2 cellular contexts compared by ENCODE assay signal in genomic region chr1:167820684-167821355, GRCh38.
TF ChIP-seq lines count a peak whose summit lies in the region.

No MANE protein-coding gene starts in this region.

TF ChIP-seq in IMR-90, 13 proteins besides CTCF, POLR2A, EP300 and RAD21 (continued from another document):
- TF ChIP-seq RFX5 (IDR thresholded peaks at IDR 0.05; ENCODE audit: low read depth, low read length) (no peak), SMC3 (IDR thresholded peaks at IDR 0.05; ENCODE audit: low read depth, low read length) (no peak), FOS (IDR thresholded peaks at IDR 0.05; ENCODE audit: low read depth, low read length) (no peak), BHLHE40 (IDR thresholded peaks at IDR 0.05; ENCODE audit: low read depth, low read length) (no peak), NFE2L2 (IDR thresholded peaks at IDR 0.05; ENCODE audit: low read depth, low read length) (no peak), ELK1 (IDR thresholded peaks at IDR 0.05; ENCODE audit: borderline replicate concordance, low read depth, low read length) (no peak), USF2 (IDR thresholded peaks at IDR 0.05; ENCODE audit: low read depth, low read length) (no peak)

TF ChIP-seq in K562, 482 proteins besides CTCF, POLR2A, EP300 and RAD21 (continued from another document and continues in another):
- TF ChIP-seq ZNF518B (CRISPR knock-in tag; IDR thresholded peaks at IDR 0.05) (no peak), ZNF324 (CRISPR knock-in tag; IDR thresholded peaks at IDR 0.05) (no peak), SNIP1 (IDR thresholded peaks at IDR 0.05; ENCODE audit: low read depth) (no peak), MITF (IDR thresholded peaks at IDR 0.05) (peak; percentile 71), FOSL1 (tag; conservative IDR thresholded peaks at IDR 0.05) (no peak; the same call in 1 of the 2 replicates), PPARD (CRISPR knock-in tag; IDR thresholded peaks at IDR 0.05) (0 out of 2 replicates have a peak, but pooled peaks have one; percentile 25), DMBX1 (CRISPR knock-in tag; IDR thresholded peaks at IDR 0.05; ENCODE audit: borderline replicate concordance) (no peak), NFATC3 (IDR thresholded peaks at IDR 0.05) (no peak), ZKSCAN3 (CRISPR knock-in tag; IDR thresholded peaks at IDR 0.05) (no peak), RCOR1 (IDR thresholded peaks at IDR 0.05; ENCODE audit: borderline replicate concordance in 1 of 2, low read depth in 2 of 2, low read length in 2 of 2) (no peak), MIER1 (IDR thresholded peaks at IDR 0.05; ENCODE audit: low read depth) (peak; percentile 36; the same call in 1 of the 2 replicates), ZC3H4 (CRISPR knock-in tag; IDR thresholded peaks at IDR 0.05; ENCODE audit: borderline replicate concordance) (no peak), HDAC3 (IDR thresholded peaks at IDR 0.05; ENCODE audit: borderline replicate concordance, partially characterized antibody) (peak; percentile 13), ARID3B (CRISPR knock-in tag; IDR thresholded peaks at IDR 0.05; ENCODE audit: borderline replicate concordance) (no peak), HCFC1 (IDR thresholded peaks at IDR 0.05; ENCODE audit: low read depth, low read length) (no peak), ZNF212 (CRISPR knock-in tag; IDR thresholded peaks at IDR 0.05) (no peak), JUN (IDR thresholded peaks at IDR 0.05; ENCODE audit: borderline replicate concordance, low read depth, low read length) (no peak; the same call in 1 of the 2 replicates), JUN (CRISPR knock-in tag; IDR thresholded peaks at IDR 0.05; ENCODE audit: borderline replicate concordance) (no peak), MXD1 (CRISPR knock-in tag; IDR thresholded peaks at IDR 0.05; ENCODE audit: borderline replicate concordance, poor library complexity, severe bottlenecking) (no peak), ZNF384 (IDR thresholded peaks at IDR 0.05; ENCODE audit: low read depth, low read length) (no peak), KHSRP (IDR thresholded peaks at IDR 0.05) (no peak), ZNF583 (CRISPR knock-in tag; IDR thresholded peaks at IDR 0.05) (no peak; the same call in 1 of the 2 replicates), ASH1L (IDR thresholded peaks at IDR 0.05; ENCODE audit: borderline replicate concordance, low read depth, partially characterized antibody) (no peak), NR0B1 (IDR thresholded peaks at IDR 0.05; ENCODE audit: partially characterized antibody) (no peak), ZNF280A (IDR thresholded peaks at IDR 0.05; ENCODE audit: low read depth, partially characterized antibody) (no peak), ZHX1 (conservative IDR thresholded peaks at IDR 0.05; ENCODE audit: low read length) (no peak), UBTF (IDR thresholded peaks at IDR 0.05; ENCODE audit: borderline replicate concordance in 1 of 2, low read depth in 2 of 2, low read length in 2 of 2) (no peak), ZNF449 (CRISPR knock-in tag; IDR thresholded peaks at IDR 0.05) (peak; percentile 72; the same call in 1 of the 2 replicates), ELF4 (CRISPR knock-in tag; IDR thresholded peaks at IDR 0.05) (0 out of 2 replicates have a peak, but pooled peaks have one; percentile 59), MAFK (IDR thresholded peaks at IDR 0.05; ENCODE audit: low read length) (peak; percentile 55; the same call in 1 of the 2 replicates), MLLT1 (IDR thresholded peaks at IDR 0.05) (peak; percentile 19 to 83), NFIX (CRISPR knock-in tag; IDR thresholded peaks at IDR 0.05; ENCODE audit: low read depth) (no peak)
